Comparison of ENCODE assay signal across 8 cellular contexts in the genomic region with DNA sequence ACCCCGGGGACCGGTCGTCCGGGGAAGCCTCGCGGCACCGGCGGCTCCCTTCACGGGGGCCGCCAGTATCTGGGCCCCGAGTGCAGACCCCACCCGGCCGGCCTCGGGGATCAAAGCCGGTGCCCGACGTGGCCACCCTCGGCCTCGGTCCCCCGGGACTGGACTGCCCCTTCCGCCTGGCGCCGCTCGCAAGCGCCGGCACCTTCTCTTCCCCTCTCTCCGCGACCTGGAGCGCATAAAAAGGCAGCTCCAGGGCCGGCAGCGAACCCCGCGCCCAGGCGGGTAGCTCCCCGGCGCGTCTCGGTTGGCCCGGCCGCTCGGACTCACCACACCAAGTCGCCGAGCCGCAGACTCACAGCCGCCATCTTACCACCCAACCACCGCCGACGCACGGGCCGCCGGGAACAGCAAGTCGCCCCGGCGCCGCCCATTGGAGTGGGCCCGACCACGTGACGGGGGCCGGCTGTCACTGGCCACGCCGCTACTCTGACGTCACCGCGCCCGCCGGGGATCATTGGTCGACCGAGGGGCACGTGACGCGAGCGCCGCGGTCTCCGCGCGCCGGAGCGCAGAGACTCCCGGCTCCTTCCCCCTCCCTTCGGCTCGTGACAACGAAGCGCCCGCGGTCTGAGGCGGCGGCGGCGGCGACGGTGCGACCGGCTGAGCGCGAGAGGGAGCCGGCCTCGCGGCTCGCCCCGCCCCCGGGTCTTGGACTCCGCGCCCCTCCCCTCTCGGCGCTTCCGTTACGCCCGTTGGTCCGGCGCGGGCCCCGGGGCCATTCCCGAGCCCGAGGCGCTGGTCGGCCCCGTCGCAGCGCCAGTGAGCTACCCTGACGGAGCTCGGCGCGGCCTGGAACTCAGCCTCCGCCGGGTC. TPM values are rescaled to one million over a fixed set of nuclear protein-coding genes. Genes with fewer than 3 reads are reported as not detected.
A peak's percentile ranks its signal among the peaks of the same experiment; 100 is the strongest.
DNase-seq lines count a peak whose midpoint lies in the region; ATAC-seq, FAIRE-seq and TF ChIP-seq lines count a peak whose summit lies in the region.

A gene (minus strand): TSS at position 388 of the 873 bp plus-strand sequence. CDS start 23 bp downstream, at position 365.
A gene with protein sequence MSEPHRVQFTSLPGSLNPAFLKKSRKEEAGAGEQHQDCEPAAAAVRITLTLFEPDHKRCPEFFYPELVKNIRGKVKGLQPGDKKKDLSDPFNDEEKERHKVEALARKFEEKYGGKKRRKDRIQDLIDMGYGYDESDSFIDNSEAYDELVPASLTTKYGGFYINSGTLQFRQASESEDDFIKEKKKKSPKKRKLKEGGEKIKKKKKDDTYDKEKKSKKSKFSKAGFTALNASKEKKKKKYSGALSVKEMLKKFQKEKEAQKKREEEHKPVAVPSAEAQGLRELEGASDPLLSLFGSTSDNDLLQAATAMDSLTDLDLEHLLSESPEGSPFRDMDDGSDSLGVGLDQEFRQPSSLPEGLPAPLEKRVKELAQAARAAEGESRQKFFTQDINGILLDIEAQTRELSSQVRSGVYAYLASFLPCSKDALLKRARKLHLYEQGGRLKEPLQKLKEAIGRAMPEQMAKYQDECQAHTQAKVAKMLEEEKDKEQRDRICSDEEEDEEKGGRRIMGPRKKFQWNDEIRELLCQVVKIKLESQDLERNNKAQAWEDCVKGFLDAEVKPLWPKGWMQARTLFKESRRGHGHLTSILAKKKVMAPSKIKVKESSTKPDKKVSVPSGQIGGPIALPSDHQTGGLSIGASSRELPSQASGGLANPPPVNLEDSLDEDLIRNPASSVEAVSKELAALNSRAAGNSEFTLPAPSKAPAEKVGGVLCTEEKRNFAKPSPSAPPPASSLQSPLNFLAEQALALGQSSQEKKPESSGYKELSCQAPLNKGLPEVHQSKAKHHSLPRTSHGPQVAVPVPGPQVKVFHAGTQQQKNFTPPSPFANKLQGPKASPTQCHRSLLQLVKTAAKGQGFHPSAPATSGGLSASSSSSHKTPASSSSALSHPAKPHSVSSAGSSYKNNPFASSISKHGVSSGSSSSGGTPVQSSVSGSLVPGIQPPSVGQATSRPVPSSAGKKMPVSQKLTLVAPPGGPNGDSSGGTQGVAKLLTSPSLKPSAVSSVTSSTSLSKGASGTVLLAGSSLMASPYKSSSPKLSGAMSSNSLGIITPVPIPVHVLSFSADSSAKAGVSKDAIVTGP (N-terminal part only) (plus strand): TSS at position 581 of the 873 bp plus-strand sequence. CDS start 5,437 bp downstream, outside the sequence.

- H3K4me2 ChIP-seq in OCI-LY1 (ENCODE audit: low read length) (peak within 1 kb of the TSS; percentile 94), endothelial cell of umbilical vein (ENCODE audit: insufficient read depth, low read length) (peak within 1 kb of the TSS; percentile 85)

- H2AFZ ChIP-seq in OCI-LY1 (ENCODE audit: low read length), result no peak within 1 kb of the TSS
- peak within 1 kb of the TSS; percentile 94 for H2AFZ ChIP-seq in endothelial cell of umbilical vein (ENCODE audit: low read depth, low read length)

- BruUV-seq in Calu3 (replicated peaks; lab: Mats Ljungman, UMichigan) (no TSS peak), endothelial cell of umbilical vein (replicated peaks; lab: Mats Ljungman, UMichigan) (no TSS peak)

- H3K9me3 Mint-ChIP-seq in Calu3 (ENCODE audit: low read depth, unreplicated experiment), result no peaks in the 10 kb centered on the region

- peak within 1 kb of the TSS; percentile 93 for H3K27ac ChIP-seq in HUES64 (ENCODE audit: low read depth, low read length)
- peak within 1 kb of the TSS; percentile 20 for H3K27ac ChIP-seq in OCI-LY1 (ENCODE audit: low read depth, low read length, poor library complexity, severe bottlenecking)
- H3K27ac ChIP-seq in endothelial cell of umbilical vein (ENCODE audit: insufficient read depth, low read depth, low read length), result peak within 1 kb of the TSS; percentile 84

- FAIRE-seq in endothelial cell of umbilical vein (lab: Jason Lieb, UNC), result peak; percentile 87

- peaks cover 36% of the 10 kb centered on the region for H3K4me1 Mint-ChIP-seq in Calu3 (ENCODE audit: low read depth, unreplicated experiment)

- H3K9me2 ChIP-seq in OCI-LY1 (ENCODE audit: low read depth, low read length), result no peaks in the 10 kb centered on the region

- no peaks in the 10 kb centered on the region for H3F3A ChIP-seq in OCI-LY1 (ENCODE audit: insufficient read depth, low read length)

- H3K27me3 Mint-ChIP-seq in Calu3 (ENCODE audit: unreplicated experiment), result no peaks in the 10 kb centered on the region

- dilution Hi-C loops in endothelial cell of umbilical vein (cut with MboI; ENCODE audit: extremely low pct_ligation_motif_present, low sequenced_read_pairs), result no loop called here

- H3K9me3 ChIP-seq in HUES64 (ENCODE audit: insufficient read depth, low read depth, low read length), result no peaks in the 10 kb centered on the region
- H3K9me3 ChIP-seq in OCI-LY1 (ENCODE audit: low read length), result no peaks in the 10 kb centered on the region
- H3K9me3 ChIP-seq in endothelial cell of umbilical vein (replicated peaks; ENCODE audit: control insufficient read depth, insufficient read depth, low read length), result no peaks in the 10 kb centered on the region

- peaks cover 12% of the 10 kb centered on the region; the same call in 1 of the 2 replicates for H3K4me1 ChIP-seq in HUES64 (ENCODE audit: insufficient read depth, low read length)
- peaks cover 44% of the 10 kb centered on the region for H3K4me1 ChIP-seq in OCI-LY1 (ENCODE audit: insufficient read depth, low read length, severe bottlenecking)
- H3K4me1 ChIP-seq in endothelial cell of umbilical vein (ENCODE audit: control insufficient read depth, extremely low read depth, insufficient read depth, low read length), result peaks cover 40% of the 10 kb centered on the region

- TF ChIP-seq CTCF in Calu3 (IDR thresholded peaks at IDR 0.05; ENCODE audit: unreplicated experiment), result no peak
- no peak for TF ChIP-seq CTCF in OCI-LY1 (IDR thresholded peaks at IDR 0.05; ENCODE audit: low read length)
- no peak for TF ChIP-seq CTCF in endothelial cell of umbilical vein (IDR thresholded peaks at IDR 0.05; ENCODE audit: extremely low read depth in 1 of 2, insufficient read depth in 1 of 2, low read depth in 1 of 2, low read length in 2 of 2)

- H4K20me1 ChIP-seq in OCI-LY1 (ENCODE audit: insufficient read depth, low read length), result no peaks in the 10 kb centered on the region
- peaks cover 4% of the 10 kb centered on the region for H4K20me1 ChIP-seq in endothelial cell of umbilical vein (replicated peaks; ENCODE audit: control insufficient read depth, extremely low read depth, insufficient read depth, low read length)

- POLR2A ChIA-PET in endothelial cell of umbilical vein (lab: Charles Lee), result no interaction called here

- H3K27ac Mint-ChIP-seq in Calu3 (ENCODE audit: unreplicated experiment), result peak within 1 kb of the TSS; percentile 80

- TF ChIP-seq POLR2A in endothelial cell of umbilical vein (IDR thresholded peaks at IDR 0.05; ENCODE audit: low read depth, low read length), result peak; percentile 81

- peak; percentile 100 for DNase-seq in Calu3
- peak; percentile 100 for DNase-seq in activated CD8-positive, alpha-beta memory T cell treated with anti-CD3 and anti-CD28 coated beads, Interleukin-2, amount 50 U/mL, for 48 hours
- peak; percentile 97 for DNase-seq in endothelial cell of umbilical vein (ENCODE audit: low read depth, low spot score)
- DNase-seq in midbrain (lab: John Stamatoyannopoulos, UW), result peak; percentile 96
- DNase-seq in stimulated activated CD8-positive, alpha-beta memory T cell treated with anti-CD3 and anti-CD28 coated beads, Interleukin-2, amount 100 ng/mL, for 1 hour (ENCODE audit: low read depth in 2 of 2), result peak; percentile 100

- H3K4me3 Mint-ChIP-seq in Calu3 (ENCODE audit: low read depth, unreplicated experiment), result peak within 1 kb of the TSS; percentile 100

- peak; percentile 82 for ATAC-seq in GM21447 (IDR thresholded peaks at IDR 0.05; ENCODE audit: unreplicated experiment)

- no peaks in the 10 kb centered on the region for H3K9me1 ChIP-seq in endothelial cell of umbilical vein (replicated peaks; ENCODE audit: control insufficient read depth, extremely low read depth, insufficient read depth, low read length)

- H3K9ac ChIP-seq in HUES64 (ENCODE audit: low read depth, low read length), result peak within 1 kb of the TSS; percentile 95
- peak within 1 kb of the TSS; percentile 91 for H3K9ac ChIP-seq in OCI-LY1 (ENCODE audit: low read length)
- peak within 1 kb of the TSS; percentile 90 for H3K9ac ChIP-seq in endothelial cell of umbilical vein (replicated peaks; ENCODE audit: extremely low read depth, insufficient read depth, low read length)

- intact Hi-C loops in Calu3 (cut with micrococcal nuclease; ENCODE audit: unreplicated experiment) (loop anchor here (1.0 kb wide), 1 partner anchor 109 kb away; no protein-coding TSS in a partner anchor), endothelial cell of umbilical vein (cut with micrococcal nuclease) (loop anchor here (1.0 to 2.0 kb wide), 3 partner anchors 44 to 109 kb away; no protein-coding TSS in a partner anchor)

- CTCF ChIA-PET in Calu3 (lab: Charles Lee) (interaction anchor here (0.9 to 1.7 kb wide), 4 partner anchors 89 to 111 kb away, joined by 3 to 6 read pairs (median 3); a partner anchor contains a TSS), endothelial cell of umbilical vein (lab: Charles Lee) (interaction anchor here (0.9 to 1.3 kb wide), 4 partner anchors 11 to 109 kb away, joined by 3 to 5 read pairs (median 4); no protein-coding TSS in a partner anchor)

- peaks cover 61% of the 10 kb centered on the region for H3K79me2 ChIP-seq in OCI-LY1 (ENCODE audit: insufficient read depth, low read length)
- peaks cover 76% of the 10 kb centered on the region for H3K79me2 ChIP-seq in endothelial cell of umbilical vein (ENCODE audit: control insufficient read depth, insufficient read depth, low read length)

- H3K4me3 ChIP-seq in HUES64 (ENCODE audit: low read length) (peak within 1 kb of the TSS; percentile 80), OCI-LY1 (ENCODE audit: low read depth, low read length, poor library complexity, severe bottlenecking) (peak within 1 kb of the TSS; percentile 87), endothelial cell of umbilical vein (replicated peaks in 1 of 3; ENCODE audit: insufficient read depth in 1 of 3, low read depth in 1 of 3, low read length in 3 of 3) (peak within 1 kb of the TSS; percentile 86 to 96 (median 86))

- H3K36me3 ChIP-seq in HUES64 (ENCODE audit: insufficient read depth, low read length) (peaks cover 36% of the 10 kb centered on the region), OCI-LY1 (ENCODE audit: insufficient read depth, low read length) (peaks cover 42% of the 10 kb centered on the region), endothelial cell of umbilical vein (ENCODE audit: control insufficient read depth in 2 of 2, extremely low read depth in 1 of 2, insufficient read depth in 2 of 2, low read length in 2 of 2) (peaks cover 6 to 8% of the 10 kb centered on the region in 2 experiments)

- H3K27me3 ChIP-seq in HUES64 (ENCODE audit: insufficient read depth, low read length), result no peaks in the 10 kb centered on the region
- H3K27me3 ChIP-seq in OCI-LY1 (ENCODE audit: insufficient read depth, low read length), result no peaks in the 10 kb centered on the region
- H3K27me3 ChIP-seq in endothelial cell of umbilical vein (ENCODE audit: control insufficient read depth in 2 of 2, insufficient read depth in 2 of 2, low read length in 2 of 2), result no peaks in the 10 kb centered on the region

- WGBS in HUES64, result under 1% methylated on average over 126 of the region's 126 CpGs

- peaks cover 68% of the 10 kb centered on the region for H3K36me3 Mint-ChIP-seq in Calu3 (ENCODE audit: insufficient read depth, unreplicated experiment)

RNA-seq across cellular contexts. Expression of the first gene that starts in this region (rescaled TPM):
- total RNA-seq in Calu3 (2022) (158 and 159 TPM in 2 replicates), endothelial cell of umbilical vein (107 TPM in 2 replicates)
- polyA plus RNA-seq in HUES64 (2013, experiment 1 of 2), result 76.8 TPM
- polyA plus RNA-seq in HUES64 (2013, experiment 2 of 2), result 75.1 TPM
- polyA plus RNA-seq in endothelial cell of umbilical vein, result 44.0 and 47.9 TPM in 2 replicates
- 45.3 and 47.5 TPM in 2 replicates for polyA plus RNA-seq in endothelial cell of umbilical vein (2011; cell fraction: cytosol; rRNA removed)
- 78.0 and 84.2 TPM in 2 replicates for polyA plus RNA-seq in endothelial cell of umbilical vein (2011; cell fraction: nucleus; rRNA removed)
- polyA plus RNA-seq in endothelial cell of umbilical vein (2012), result 58.2 and 59.2 TPM in 2 replicates
- polyA minus RNA-seq in endothelial cell of umbilical vein, result 53.6 and 70.3 TPM in 2 replicates
- polyA minus RNA-seq in endothelial cell of umbilical vein (2011; cell fraction: cytosol; rRNA and poly(A)+ RNA removed), result 16.6 TPM
- polyA minus RNA-seq in endothelial cell of umbilical vein (2011; cell fraction: nucleus; rRNA and poly(A)+ RNA removed), result 39.9 and 41.7 TPM in 2 replicates

RNA-seq across cellular contexts. Expression of the second gene that starts in this region (rescaled TPM):
- total RNA-seq in Calu3 (2022), result 50.5 and 55.4 TPM in 2 replicates
- 24.3 TPM for polyA plus RNA-seq in HUES64 (2013, experiment 1 of 2)
- 23.8 TPM for polyA plus RNA-seq in HUES64 (2013, experiment 2 of 2)
- total RNA-seq in endothelial cell of umbilical vein, result 44.8 and 45.3 TPM in 2 replicates
- 23.9 and 26.0 TPM in 2 replicates for polyA plus RNA-seq in endothelial cell of umbilical vein
- polyA plus RNA-seq in endothelial cell of umbilical vein (2011; cell fraction: cytosol; rRNA removed), result 20.3 and 20.4 TPM in 2 replicates
- polyA plus RNA-seq in endothelial cell of umbilical vein (2011; cell fraction: nucleus; rRNA removed), result 73.9 and 78.8 TPM in 2 replicates
- polyA plus RNA-seq in endothelial cell of umbilical vein (2012), result 29.3 and 34.6 TPM in 2 replicates
- 63.4 and 64.5 TPM in 2 replicates for polyA minus RNA-seq in endothelial cell of umbilical vein
- polyA minus RNA-seq in endothelial cell of umbilical vein (2011; cell fraction: cytosol; rRNA and poly(A)+ RNA removed), result 14.4 TPM
- 35.7 and 52.7 TPM in 2 replicates for polyA minus RNA-seq in endothelial cell of umbilical vein (2011; cell fraction: nucleus; rRNA and poly(A)+ RNA removed)

Comparison
In these comparisons a context has a peak if more than half of its experiments do, and no peak if none do; other contexts are left out.
1. Peak in every context shown above with its lines: DNase-seq, ATAC-seq, H3K4me3 ChIP-seq and H3K27ac ChIP-seq.
2. H3K27ac ChIP-seq: peak in every context shown above with its lines; median percentile 93 in HUES64; 84 in endothelial cell of umbilical vein; 20 in OCI-LY1.